Comparison of ENCODE assay signal across 8 cellular contexts in the genomic region with DNA sequence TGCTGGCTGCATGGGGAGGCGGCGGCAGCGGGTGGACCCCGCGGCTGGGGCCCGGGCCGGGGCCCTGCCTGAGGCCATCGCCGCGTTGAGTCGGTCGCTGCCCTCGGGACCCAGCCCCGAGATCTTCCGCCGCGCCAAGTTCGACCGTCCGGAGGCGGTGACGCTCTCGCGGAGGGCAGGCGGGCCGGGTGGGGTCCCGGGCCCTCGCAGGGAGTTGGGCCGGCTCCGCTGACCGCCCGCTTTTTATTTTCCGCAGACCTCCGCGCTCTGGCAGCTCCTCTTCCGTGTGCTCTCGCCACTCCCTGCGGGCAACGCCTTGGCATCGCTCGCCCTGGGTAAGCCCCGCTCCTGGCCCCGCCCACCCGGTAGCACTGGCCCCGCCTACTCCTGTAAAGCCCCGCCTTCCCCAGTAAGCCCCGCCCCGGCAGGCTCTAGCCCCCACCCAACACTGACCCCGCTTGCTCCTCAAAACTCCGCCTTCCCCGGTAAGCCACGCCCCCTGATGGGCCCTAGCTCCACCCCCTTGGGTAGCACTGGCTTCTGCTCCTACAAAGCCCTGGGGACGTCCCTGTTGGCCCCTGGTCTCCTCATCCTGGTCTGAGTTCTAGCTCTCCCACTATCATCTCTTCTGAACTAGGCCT. TPM values are rescaled to one million over a fixed set of nuclear protein-coding genes. Genes with fewer than 3 reads are reported as not detected.
DNase-seq lines count a peak whose midpoint lies in the region; ATAC-seq and TF ChIP-seq lines count a peak whose summit lies in the region.

No MANE protein-coding gene starts in this region.

- H3K9me3 Mint-ChIP-seq in activated CD4-positive, alpha-beta T cell treated with anti-CD3 and anti-CD28 coated beads, Interleukin-2, amount 10 ng/mL, durations not matched to agents 7 days and 5 days: no peaks in the 10 kb centered on the region

- peaks cover 2% of the 10 kb centered on the region for H3K27me3 Mint-ChIP-seq in activated CD4-positive, alpha-beta T cell treated with anti-CD3 and anti-CD28 coated beads, Interleukin-2, amount 10 ng/mL, durations not matched to agents 7 days and 5 days

- H3K36me3 ChIP-seq in BE2C: 0 out of 2 replicates have a peak, but pooled peaks cover 3% of the 10 kb centered on the region

- H3K4me1 Mint-ChIP-seq in activated CD4-positive, alpha-beta T cell treated with anti-CD3 and anti-CD28 coated beads, Interleukin-2, amount 10 ng/mL, durations not matched to agents 7 days and 5 days: peaks cover 25% of the 10 kb centered on the region

- H3K36me3 Mint-ChIP-seq in activated CD4-positive, alpha-beta T cell treated with anti-CD3 and anti-CD28 coated beads, Interleukin-2, amount 10 ng/mL, durations not matched to agents 7 days and 5 days (ENCODE audit: low read depth): peaks cover 12% of the 10 kb centered on the region

- H3K27ac ChIP-seq in dorsolateral prefrontal cortex: peak overlapping the region in 54 of 59 donors; percentile 38 to 97 (median 86)

- H3K9me3 ChIP-seq in BE2C: no peaks in the 10 kb centered on the region

- CTCF ChIA-PET in activated CD4-positive, alpha-beta T cell treated with anti-CD3 and anti-CD28 coated beads, Interleukin-2, amount 10 ng/mL, durations not matched to agents 7 days and 5 days (lab: Charles Lee): interaction anchor here (0.9 to 4.1 kb wide), 8 partner anchors 10 to 120 kb away, joined by 3 to 69 read pairs (median 5); no protein-coding TSS in a partner anchor

- peaks cover 11% of the 10 kb centered on the region for H3K4me1 ChIP-seq in BE2C

- peak overlapping the region; percentile 80 for H3K4me3 Mint-ChIP-seq in activated CD4-positive, alpha-beta T cell treated with anti-CD3 and anti-CD28 coated beads, Interleukin-2, amount 10 ng/mL, durations not matched to agents 7 days and 5 days

- peak; percentile 97 for DNase-seq in BE2C
- DNase-seq in NCI-H2196 treated with DMSO at 0.1 percent for 48 hours (lab: John Stamatoyannopoulos, UW; ENCODE audit: unreplicated experiment): peak; percentile 16
- peak; percentile 88 for DNase-seq in activated CD4-positive, alpha-beta T cell treated with anti-CD3 and anti-CD28 coated beads, Interleukin-2, amount 10 ng/mL, durations not matched to agents 7 days and 5 days
- DNase-seq in dorsolateral prefrontal cortex: peak in 2 of 10 donors; percentile 52 to 53
- peak; percentile 70 to 82 for DNase-seq in lung microvascular endothelial cell (ENCODE audit: low read depth in 2 of 2)
- DNase-seq in stimulated activated CD8-positive, alpha-beta memory T cell treated with anti-CD3 and anti-CD28 coated beads, Interleukin-15, amount 100 ng/mL, for 4 hours (ENCODE audit: low read depth in 2 of 2): peak; percentile 60 to 76

- H3K27me3 ChIP-seq in BE2C: no peaks in the 10 kb centered on the region
- peaks cover 0 to 21% (median 12%) of the 10 kb centered on the region in 45 donors for H3K27me3 ChIP-seq in dorsolateral prefrontal cortex

- POLR2A ChIA-PET in activated CD4-positive, alpha-beta T cell treated with anti-CD3 and anti-CD28 coated beads, Interleukin-2, amount 10 ng/mL, durations not matched to agents 7 days and 5 days (lab: Charles Lee): interaction anchor here (0.6 to 1.2 kb wide), 3 partner anchors 10 to 317 kb away, joined by 3 to 4 read pairs (median 3); no protein-coding TSS in a partner anchor

- intact Hi-C loops in dorsolateral prefrontal cortex (cut with DNase I): loop anchor here in 1 of 2 donors (2.0 to 10.0 kb wide), 2 partner anchors 37 to 247 kb away; partner anchors contain the start of gene BTBD6

- peak; percentile 1 for ATAC-seq in GM21423 (IDR thresholded peaks at IDR 0.05; ENCODE audit: unreplicated experiment)
- ATAC-seq in GM19467 (IDR thresholded peaks at IDR 0.05; ENCODE audit: unreplicated experiment): no peak

- TF ChIP-seq CTCF in BE2C (IDR thresholded peaks at IDR 0.05; ENCODE audit: low read depth, low read length) (no peak), dorsolateral prefrontal cortex (IDR thresholded peaks at IDR 0.05 in 54 of 56, conservative IDR thresholded peaks at IDR 0.05 in 2 of 56; ENCODE audit: low read depth in 1 of 56, partially characterized antibody in 56 of 56) (no peak)

- H3K27ac Mint-ChIP-seq in activated CD4-positive, alpha-beta T cell treated with anti-CD3 and anti-CD28 coated beads, Interleukin-2, amount 10 ng/mL, durations not matched to agents 7 days and 5 days: peak overlapping the region; percentile 96

- peak overlapping the region; percentile 77 for H3K4me3 ChIP-seq in BE2C (ENCODE audit: low read depth, low read length)
- H3K4me3 ChIP-seq in dorsolateral prefrontal cortex: peak overlapping the region; percentile 59 to 93 (median 77)

RNA-seq across cellular contexts. Expression of gene TEDC1, which starts 0.4 kb away (rescaled TPM):
- polyA plus RNA-seq in BE2C (2012; ENCODE audit: insufficient read depth, insufficient read length, low read depth): 40.9 TPM
- total RNA-seq in activated CD4-positive, alpha-beta T cell treated with anti-CD3 and anti-CD28 coated beads, Interleukin-2, amount 10 ng/mL, durations not matched to agents 7 days and 5 days: 10 to 100 TPM; 40.7 to 53.2 TPM
- total RNA-seq in dorsolateral prefrontal cortex (10 to 100 TPM in 118 of 120 experiments, 1 to 10 TPM in 2; 8.9 to 23.4 (median 15.6) TPM), lung microvascular endothelial cell (2.8 and 5.7 TPM in 2 replicates)

RNA-seq across cellular contexts. Expression of gene CRIP1, which starts 4.8 kb away (rescaled TPM):
- polyA plus RNA-seq in BE2C (2012; ENCODE audit: insufficient read depth, insufficient read length, low read depth): 451 TPM
- total RNA-seq in activated CD4-positive, alpha-beta T cell treated with anti-CD3 and anti-CD28 coated beads, Interleukin-2, amount 10 ng/mL, durations not matched to agents 7 days and 5 days: 100 to 1,000 TPM; 702 to 753 TPM
- total RNA-seq in dorsolateral prefrontal cortex (10 to 100 TPM in 36 of 120 experiments, 1 to 10 TPM in 80, under 1 TPM in 1, not detected in 3; 0.64 to 75.6 (median 7.4) TPM), lung microvascular endothelial cell (0.44 TPM in 1 of 2 replicates, not detected in the other)

RNA-seq across cellular contexts. Expression of gene CRIP2, which starts 16.9 kb away (rescaled TPM):
- 2,068 TPM for polyA plus RNA-seq in BE2C (2012; ENCODE audit: insufficient read depth, insufficient read length, low read depth)
- total RNA-seq in activated CD4-positive, alpha-beta T cell treated with anti-CD3 and anti-CD28 coated beads, Interleukin-2, amount 10 ng/mL, durations not matched to agents 7 days and 5 days: 1 to 10 TPM in 1 of 2 experiments, under 1 TPM in 1; 0.64 to 1.8 TPM
- total RNA-seq in dorsolateral prefrontal cortex (100 to 1,000 TPM in 116 of 120 experiments, 10 to 100 TPM in 4; 67.0 to 225 (median 142) TPM), lung microvascular endothelial cell (130 and 152 TPM in 2 replicates)

RNA-seq across cellular contexts. Expression of gene TMEM121, which starts 34.9 kb away (rescaled TPM):
- 11.3 TPM for polyA plus RNA-seq in BE2C (2012; ENCODE audit: insufficient read depth, insufficient read length, low read depth)
- total RNA-seq in activated CD4-positive, alpha-beta T cell treated with anti-CD3 and anti-CD28 coated beads, Interleukin-2, amount 10 ng/mL, durations not matched to agents 7 days and 5 days: 1 to 10 TPM; 4.6 TPM
- total RNA-seq in dorsolateral prefrontal cortex: 10 to 100 TPM; 11.9 to 30.7 (median 19.1) TPM
- total RNA-seq in lung microvascular endothelial cell: 5.8 and 6.5 TPM in 2 replicates

Comparison
In these comparisons a context has a peak if more than half of its experiments do, and no peak if none do; other contexts are left out.
1. RNA of gene CRIP1, which starts 4.8 kb away (total RNA-seq): 702 to 753 TPM in activated CD4-positive, alpha-beta T cell treated with anti-CD3 and anti-CD28 coated beads, Interleukin-2, amount 10 ng/mL, durations not matched to agents 7 days and 5 days; 0.64 to 75.6 TPM in dorsolateral prefrontal cortex and 0.44 TPM in lung microvascular endothelial cell; every median in the first group is over 4 times any median in the second.
2. RNA of gene CRIP2, which starts 16.9 kb away (total RNA-seq): 130 to 152 TPM in lung microvascular endothelial cell and 67.0 to 225 TPM in dorsolateral prefrontal cortex; 0.64 to 1.8 TPM in activated CD4-positive, alpha-beta T cell treated with anti-CD3 and anti-CD28 coated beads, Interleukin-2, amount 10 ng/mL, durations not matched to agents 7 days and 5 days; every median in the first group is over 10 times any median in the second.